19 cellular contexts compared by ENCODE assay signal in genomic region chr7:111459757-111460280, GRCh38.
DNase-seq lines count a peak whose midpoint lies in the region; ATAC-seq and TF ChIP-seq lines count a peak whose summit lies in the region.
"Had no signal": no experiment of that assay in that cellular context is flagged by ENCODE, and none has a peak within 500 bp of the region (broad histone marks: within the 10 kb centered on the region; RNA-seq: fewer than 3 reads in every experiment).

No MANE protein-coding gene starts in this region.

- H3K4me1 Mint-ChIP-seq in mesothelial cell of epicardium = peaks cover 13% of the 10 kb centered on the region
- peaks cover 8% of the 10 kb centered on the region for H3K4me1 Mint-ChIP-seq in chondrocyte (ENCODE audit: low read depth)

- H3K27me3 Mint-ChIP-seq in mesothelial cell of epicardium (ENCODE audit: low read depth) (no peaks in the 10 kb centered on the region), chondrocyte (ENCODE audit: low read depth) (no peaks in the 10 kb centered on the region)

- no peak for TF ChIP-seq CTCF in AG10803 (conservative IDR thresholded peaks at IDR 0.05; ENCODE audit: low read length)
- no peak for TF ChIP-seq CTCF in mesothelial cell of epicardium (IDR thresholded peaks at IDR 0.05; ENCODE audit: unreplicated experiment)
- no peak for TF ChIP-seq CTCF in chondrocyte (IDR thresholded peaks at IDR 0.05)
- no peak for TF ChIP-seq CTCF in smooth muscle cell (IDR thresholded peaks at IDR 0.05; ENCODE audit: borderline replicate concordance, insufficient read depth, poor library complexity, severe bottlenecking)

- H3K27me3 ChIP-seq in smooth muscle cell (ENCODE audit: low read depth) = no peaks in the 10 kb centered on the region
- H3K27me3 ChIP-seq: BLaER1 had no signal

- H3K9me3 ChIP-seq in smooth muscle cell (replicated peaks; ENCODE audit: low read depth) = no peaks in the 10 kb centered on the region
- H3K9me3 ChIP-seq: BLaER1 had no signal

- no peaks in the 10 kb centered on the region for H3K9me3 Mint-ChIP-seq in mesothelial cell of epicardium
- H3K9me3 Mint-ChIP-seq in chondrocyte (ENCODE audit: low read depth) = peaks cover 3% of the 10 kb centered on the region
- H3K9me3 Mint-ChIP-seq: CD8-positive, alpha-beta T cell; HFFc6 had no signal

- H3K27ac ChIP-seq in smooth muscle cell (ENCODE audit: low read depth) = no peak overlapping the region
- H3K27ac ChIP-seq: BLaER1, PC-9 had no signal

- H3K4me2 ChIP-seq in smooth muscle cell = no peak overlapping the region
- H3K4me2 ChIP-seq: BLaER1, PC-9 had no signal

- H3K36me3 Mint-ChIP-seq in mesothelial cell of epicardium (peaks cover 3% of the 10 kb centered on the region), chondrocyte (ENCODE audit: low read depth) (no peaks in the 10 kb centered on the region)

- H3K27ac Mint-ChIP-seq in mesothelial cell of epicardium (peak overlapping the region; percentile 17), chondrocyte (ENCODE audit: unreplicated experiment) (no peak overlapping the region)
- H3K27ac Mint-ChIP-seq: CD8-positive, alpha-beta T cell; HFFc6 had no signal

- H3K4me3 Mint-ChIP-seq in mesothelial cell of epicardium = no peak overlapping the region
- H3K4me3 Mint-ChIP-seq in chondrocyte (ENCODE audit: unreplicated experiment) = no peak overlapping the region
- H3K4me3 Mint-ChIP-seq: CD8-positive, alpha-beta T cell; HFFc6 had no signal

- H3F3A ChIP-seq in smooth muscle cell (ENCODE audit: low read depth) = no peaks in the 10 kb centered on the region

- H3K36me3 ChIP-seq in smooth muscle cell (ENCODE audit: low read depth) = no peaks in the 10 kb centered on the region
- H3K36me3 ChIP-seq: BLaER1 had no signal

- H4K20me1 ChIP-seq in smooth muscle cell (ENCODE audit: low read depth) = no peaks in the 10 kb centered on the region
- H4K20me1 ChIP-seq: BLaER1 had no signal

- H3K9ac ChIP-seq in smooth muscle cell (ENCODE audit: low read depth) = no peak overlapping the region
- H3K9ac ChIP-seq: BLaER1 had no signal

- WGBS in smooth muscle cell (ENCODE audit: low lambda C conversion rate) = 92% methylated on average over 2 of the region's 2 CpGs

- H3K4me3 ChIP-seq in AG10803 (ENCODE audit: low read length) = no peak overlapping the region
- H3K4me3 ChIP-seq in smooth muscle cell = no peak overlapping the region
- H3K4me3 ChIP-seq: BLaER1, PC-9 had no signal

- no peaks in the 10 kb centered on the region for H3K79me2 ChIP-seq in smooth muscle cell (ENCODE audit: low read depth)

- ATAC-seq in GM18517 (IDR thresholded peaks at IDR 0.05; ENCODE audit: unreplicated experiment) = no peak
- ATAC-seq: CD8-positive, alpha-beta T cell had no signal

- no peaks in the 10 kb centered on the region for H3K4me1 ChIP-seq in smooth muscle cell (ENCODE audit: low read depth)
- H3K4me1 ChIP-seq: BLaER1 had no signal

- DNase-seq in AG10803 (ENCODE audit: low read depth) (peak; percentile 22), OCI-M1 (lab: John Stamatoyannopoulos, UW) (peak; percentile 36), fibroblast of gingiva (ENCODE audit: low read depth) (peak; percentile 31), mesothelial cell of epicardium (ENCODE audit: low spot score in 2 of 2, unreplicated experiment in 2 of 2) (no peak), midbrain (lab: John Stamatoyannopoulos, UW) (no peak), chondrocyte (ENCODE audit: low spot score) (no peak), smooth muscle cell (lab: John Stamatoyannopoulos, UW; ENCODE audit: unreplicated experiment) (no peak)
- DNase-seq: 8988T; CD8-positive, alpha-beta T cell; HFFc6; KG1; MV-4-11; NCI-H187; NCI-H2227 treated with DMSO at 0.1 percent for 48 hours; NCI-H510A treated with DMSO at 0.1 percent for 48 hours; NCI-H82; PC-9 had no signal

- H2AFZ ChIP-seq in smooth muscle cell (ENCODE audit: low read depth) = no peak overlapping the region
- H2AFZ ChIP-seq: PC-9 had no signal

Comparison
In these comparisons a context has a peak if more than half of its experiments do, and no peak if none do; other contexts are left out.
1. DNase-seq: peak in AG10803 (single experiment), OCI-M1 (single experiment) and fibroblast of gingiva (single experiment); none in mesothelial cell of epicardium (0 of 2), midbrain (single experiment), chondrocyte (single experiment) and smooth muscle cell (single experiment).